19 cellular contexts compared by ENCODE assay signal in the genomic region with DNA sequence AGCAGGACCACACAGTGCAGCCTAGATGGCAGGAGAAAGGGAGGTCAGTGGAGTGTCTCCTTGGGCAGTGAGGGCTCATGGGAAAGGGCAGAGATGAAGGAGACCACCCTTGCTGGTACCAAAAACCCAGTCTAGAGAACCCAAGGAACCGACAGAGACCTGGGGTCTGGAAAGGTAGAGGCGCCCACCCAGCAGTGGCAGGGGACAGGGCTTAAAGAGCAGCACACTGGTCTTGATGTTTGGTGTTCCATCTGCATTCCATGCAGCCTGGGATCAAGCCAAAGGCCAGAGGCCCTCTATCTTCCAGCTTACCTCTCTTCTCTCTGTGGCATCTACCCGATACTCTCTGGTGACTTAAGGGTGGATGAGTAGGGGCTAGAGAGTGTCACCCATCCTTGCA.
A peak's percentile ranks its signal among the peaks of the same experiment; 100 is the strongest.
DNase-seq lines count a peak whose midpoint lies in the region; ATAC-seq, FAIRE-seq and TF ChIP-seq lines count a peak whose summit lies in the region.
"Had no signal": no experiment of that assay in that cellular context is flagged by ENCODE, and none has a peak within 500 bp of the region (broad histone marks: within the 10 kb centered on the region; RNA-seq: fewer than 3 reads in every experiment).

No MANE protein-coding gene starts in this region.

- no peak overlapping the region for H3K4me3 Mint-ChIP-seq in endodermal cell
- H3K4me3 Mint-ChIP-seq: CD4-positive, alpha-beta memory T cell; GM23338 had no signal

- no peaks in the 10 kb centered on the region for H3K36me3 Mint-ChIP-seq in endodermal cell (ENCODE audit: low read depth)
- H3K36me3 Mint-ChIP-seq: CD14-positive monocyte; CD4-positive, alpha-beta memory T cell had no signal

- 95 to 100% methylated on average over 1 to 2 of the region's 3 CpGs for WGBS in endodermal cell (ENCODE audit: insufficient coverage in 1 of 2, insufficient read length in 1 of 2), 2 experiments

- H3K27me3 Mint-ChIP-seq in endodermal cell (ENCODE audit: insufficient read depth), result no peaks in the 10 kb centered on the region
- H3K27me3 Mint-ChIP-seq: CD4-positive, alpha-beta memory T cell had no signal

- no peak overlapping the region for H3K27ac Mint-ChIP-seq in endodermal cell
- H3K27ac Mint-ChIP-seq: CD14-positive monocyte; CD4-positive, alpha-beta memory T cell; GM23338 had no signal

- no peaks in the 10 kb centered on the region for H3K4me1 ChIP-seq in right atrium auricular region
- no peaks in the 10 kb centered on the region for H3K4me1 ChIP-seq in endodermal cell (ENCODE audit: control insufficient read depth, insufficient read depth, low read length)
- H3K4me1 ChIP-seq: BLaER1 had no signal

- FAIRE-seq in H54 (lab: Jason Lieb, UNC), result no peak
- FAIRE-seq: GM12892, GM18507, HTR-8/SVneo had no signal

- TF ChIP-seq CTCF in right atrium auricular region (IDR thresholded peaks at IDR 0.05), result no peak
- TF ChIP-seq CTCF in endodermal cell (conservative IDR thresholded peaks at IDR 0.05), result no peak

- H3K27ac ChIP-seq in right atrium auricular region (no peak overlapping the region), endodermal cell (ENCODE audit: low read depth, low read length) (no peak overlapping the region)
- H3K27ac ChIP-seq: BLaER1 had no signal

- no peak for ATAC-seq in Right ventricle myocardium superior (ENCODE audit: poor library complexity)
- ATAC-seq in GM18519 (IDR thresholded peaks at IDR 0.05; ENCODE audit: low FRiP score, unreplicated experiment), result no peak
- ATAC-seq: GM23338 had no signal

- no peak for TF ChIP-seq POLR2A in H54 (IDR thresholded peaks at IDR 0.05; ENCODE audit: low read depth, low read length)

- H3K9me3 Mint-ChIP-seq in endodermal cell, result peaks cover 63% of the 10 kb centered on the region
- H3K9me3 Mint-ChIP-seq: GM23338 had no signal

- no peaks in the 10 kb centered on the region for H3K36me3 ChIP-seq in right atrium auricular region
- H3K36me3 ChIP-seq in endodermal cell (ENCODE audit: control insufficient read depth, insufficient read depth, low read length), result no peaks in the 10 kb centered on the region
- H3K36me3 ChIP-seq: BLaER1 had no signal

- H3K9me3 ChIP-seq in right atrium auricular region, result no peaks in the 10 kb centered on the region
- no peaks in the 10 kb centered on the region for H3K9me3 ChIP-seq in endodermal cell (ENCODE audit: control insufficient read depth, low read length)

- peak; percentile 28 for DNase-seq in right atrium auricular region (ENCODE audit: low spot score)
- DNase-seq in Right ventricle myocardium superior, result no peak
- peak; percentile 10 for DNase-seq in endodermal cell
- peak; percentile 5 for DNase-seq in ureter (ENCODE audit: low spot score)
- DNase-seq in H54 (ENCODE audit: insufficient read length, low spot score), result no peak
- no peak for DNase-seq in posterior cingulate gyrus
- DNase-seq: 8988T; CD4-positive, alpha-beta memory T cell; DMS153; DMS79; GDM1; H7 had no signal

- no peak overlapping the region for H3K4me3 ChIP-seq in right atrium auricular region
- H3K4me3 ChIP-seq in endodermal cell (ENCODE audit: low read length), result no peak overlapping the region
- H3K4me3 ChIP-seq: BLaER1, GM23338 had no signal

- H3K9ac ChIP-seq in endodermal cell (ENCODE audit: extremely low read depth, low read length, poor library complexity, severe bottlenecking), result no peak overlapping the region
- H3K9ac ChIP-seq: BLaER1 had no signal

- intact Hi-C loops in Right ventricle myocardium superior (cut with DNase I) (no loop called here), posterior cingulate gyrus (cut with DNase I) (no loop called here)

- no peaks in the 10 kb centered on the region for H3K4me1 Mint-ChIP-seq in endodermal cell
- H3K4me1 Mint-ChIP-seq: CD14-positive monocyte; CD4-positive, alpha-beta memory T cell had no signal

- H3K27me3 ChIP-seq in right atrium auricular region (no peaks in the 10 kb centered on the region), endodermal cell (ENCODE audit: control insufficient read depth, insufficient read depth, low read length, poor library complexity, severe bottlenecking) (no peaks in the 10 kb centered on the region)

Comparison
In these comparisons a context has a peak if more than half of its experiments do, and no peak if none do; other contexts are left out.
1. DNase-seq: peak in right atrium auricular region (single experiment), endodermal cell (single experiment) and ureter (single experiment); none in Right ventricle myocardium superior (single experiment), H54 (single experiment) and posterior cingulate gyrus (0 of 10).